In the genomic region with DNA sequence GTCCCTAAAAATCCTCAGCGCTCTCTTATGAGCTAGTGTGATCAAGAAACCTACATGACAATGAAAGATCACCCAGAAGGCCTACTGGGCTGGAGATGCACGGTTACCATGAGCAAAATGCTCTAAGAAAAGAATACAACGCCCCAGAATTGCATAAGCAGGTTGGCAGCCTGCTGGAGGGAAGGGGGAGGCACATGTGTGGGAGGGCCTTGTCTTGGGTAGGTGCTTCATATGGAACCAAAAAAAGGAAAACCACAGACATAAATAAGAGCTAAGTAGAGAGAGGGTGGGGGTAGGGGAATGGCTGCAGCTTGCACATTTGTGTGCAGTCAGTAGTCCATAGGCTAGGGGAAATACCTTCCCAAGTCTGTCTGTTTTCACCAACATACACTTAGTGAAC, we compare ENCODE assay signal across 1 cellular context.
TF ChIP-seq lines count a peak whose summit lies in the region.

No MANE protein-coding gene starts in this region.

TF ChIP-seq in IMR-90, 13 proteins besides CTCF, POLR2A, EP300 and RAD21 (continued from another document):
- TF ChIP-seq CHD1 (IDR thresholded peaks at IDR 0.05; ENCODE audit: low read depth, low read length) (no peak), MXI1 (IDR thresholded peaks at IDR 0.05; ENCODE audit: borderline replicate concordance, low read depth, low read length) (no peak)
